ENCODE assay signal across 1 cellular context in the genomic region with DNA sequence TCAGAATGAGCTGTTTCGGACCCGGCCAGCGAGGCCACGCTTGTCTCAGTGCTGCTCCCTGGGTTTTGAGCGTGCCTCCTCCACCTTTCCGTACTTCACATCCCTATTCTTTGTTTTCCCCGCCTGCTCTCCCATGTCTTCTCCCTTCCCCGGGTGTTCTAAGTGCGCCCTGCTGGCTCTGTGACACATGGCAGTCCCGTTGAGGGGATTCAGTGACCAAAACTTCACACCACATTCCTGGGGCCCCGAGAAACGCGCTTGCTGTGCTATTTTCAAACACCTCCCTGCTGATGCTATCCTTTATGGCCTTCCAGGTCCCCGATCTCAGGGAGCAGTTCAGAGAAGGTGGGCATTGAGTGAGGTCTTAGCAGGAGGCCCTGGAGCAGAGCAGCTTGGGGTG.
TF ChIP-seq lines count a peak whose summit lies in the region.

No MANE protein-coding gene starts in this region.

TF ChIP-seq in HepG2, 621 proteins besides CTCF, POLR2A, EP300 and RAD21 (continued from another document):
- TF ChIP-seq, protein P1, sequence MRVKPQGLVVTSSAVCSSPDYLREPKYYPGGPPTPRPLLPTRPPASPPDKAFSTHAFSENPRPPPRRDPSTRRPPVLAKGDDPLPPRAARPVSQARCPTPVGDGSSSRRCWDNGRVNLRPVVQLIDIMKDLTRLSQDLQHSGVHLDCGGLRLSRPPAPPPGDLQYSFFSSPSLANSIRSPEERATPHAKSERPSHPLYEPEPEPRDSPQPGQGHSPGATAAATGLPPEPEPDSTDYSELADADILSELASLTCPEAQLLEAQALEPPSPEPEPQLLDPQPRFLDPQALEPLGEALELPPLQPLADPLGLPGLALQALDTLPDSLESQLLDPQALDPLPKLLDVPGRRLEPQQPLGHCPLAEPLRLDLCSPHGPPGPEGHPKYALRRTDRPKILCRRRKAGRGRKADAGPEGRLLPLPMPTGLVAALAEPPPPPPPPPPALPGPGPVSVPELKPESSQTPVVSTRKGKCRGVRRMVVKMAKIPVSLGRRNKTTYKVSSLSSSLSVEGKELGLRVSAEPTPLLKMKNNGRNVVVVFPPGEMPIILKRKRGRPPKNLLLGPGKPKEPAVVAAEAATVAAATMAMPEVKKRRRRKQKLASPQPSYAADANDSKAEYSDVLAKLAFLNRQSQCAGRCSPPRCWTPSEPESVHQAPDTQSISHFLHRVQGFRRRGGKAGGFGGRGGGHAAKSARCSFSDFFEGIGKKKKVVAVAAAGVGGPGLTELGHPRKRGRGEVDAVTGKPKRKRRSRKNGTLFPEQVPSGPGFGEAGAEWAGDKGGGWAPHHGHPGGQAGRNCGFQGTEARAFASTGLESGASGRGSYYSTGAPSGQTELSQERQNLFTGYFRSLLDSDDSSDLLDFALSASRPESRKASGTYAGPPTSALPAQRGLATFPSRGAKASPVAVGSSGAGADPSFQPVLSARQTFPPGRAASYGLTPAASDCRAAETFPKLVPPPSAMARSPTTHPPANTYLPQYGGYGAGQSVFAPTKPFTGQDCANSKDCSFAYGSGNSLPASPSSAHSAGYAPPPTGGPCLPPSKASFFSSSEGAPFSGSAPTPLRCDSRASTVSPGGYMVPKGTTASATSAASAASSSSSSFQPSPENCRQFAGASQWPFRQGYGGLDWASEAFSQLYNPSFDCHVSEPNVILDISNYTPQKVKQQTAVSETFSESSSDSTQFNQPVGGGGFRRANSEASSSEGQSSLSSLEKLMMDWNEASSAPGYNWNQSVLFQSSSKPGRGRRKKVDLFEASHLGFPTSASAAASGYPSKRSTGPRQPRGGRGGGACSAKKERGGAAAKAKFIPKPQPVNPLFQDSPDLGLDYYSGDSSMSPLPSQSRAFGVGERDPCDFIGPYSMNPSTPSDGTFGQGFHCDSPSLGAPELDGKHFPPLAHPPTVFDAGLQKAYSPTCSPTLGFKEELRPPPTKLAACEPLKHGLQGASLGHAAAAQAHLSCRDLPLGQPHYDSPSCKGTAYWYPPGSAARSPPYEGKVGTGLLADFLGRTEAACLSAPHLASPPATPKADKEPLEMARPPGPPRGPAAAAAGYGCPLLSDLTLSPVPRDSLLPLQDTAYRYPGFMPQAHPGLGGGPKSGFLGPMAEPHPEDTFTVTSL (CRISPR knock-in tag; IDR thresholded peaks at IDR 0.05; ENCODE audit: borderline replicate concordance) = no peak
- no peak for TF ChIP-seq ZNF878 (CRISPR knock-in tag; IDR thresholded peaks at IDR 0.05)
- TF ChIP-seq, protein P2, sequence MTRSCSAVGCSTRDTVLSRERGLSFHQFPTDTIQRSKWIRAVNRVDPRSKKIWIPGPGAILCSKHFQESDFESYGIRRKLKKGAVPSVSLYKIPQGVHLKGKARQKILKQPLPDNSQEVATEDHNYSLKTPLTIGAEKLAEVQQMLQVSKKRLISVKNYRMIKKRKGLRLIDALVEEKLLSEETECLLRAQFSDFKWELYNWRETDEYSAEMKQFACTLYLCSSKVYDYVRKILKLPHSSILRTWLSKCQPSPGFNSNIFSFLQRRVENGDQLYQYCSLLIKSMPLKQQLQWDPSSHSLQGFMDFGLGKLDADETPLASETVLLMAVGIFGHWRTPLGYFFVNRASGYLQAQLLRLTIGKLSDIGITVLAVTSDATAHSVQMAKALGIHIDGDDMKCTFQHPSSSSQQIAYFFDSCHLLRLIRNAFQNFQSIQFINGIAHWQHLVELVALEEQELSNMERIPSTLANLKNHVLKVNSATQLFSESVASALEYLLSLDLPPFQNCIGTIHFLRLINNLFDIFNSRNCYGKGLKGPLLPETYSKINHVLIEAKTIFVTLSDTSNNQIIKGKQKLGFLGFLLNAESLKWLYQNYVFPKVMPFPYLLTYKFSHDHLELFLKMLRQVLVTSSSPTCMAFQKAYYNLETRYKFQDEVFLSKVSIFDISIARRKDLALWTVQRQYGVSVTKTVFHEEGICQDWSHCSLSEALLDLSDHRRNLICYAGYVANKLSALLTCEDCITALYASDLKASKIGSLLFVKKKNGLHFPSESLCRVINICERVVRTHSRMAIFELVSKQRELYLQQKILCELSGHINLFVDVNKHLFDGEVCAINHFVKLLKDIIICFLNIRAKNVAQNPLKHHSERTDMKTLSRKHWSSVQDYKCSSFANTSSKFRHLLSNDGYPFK (CRISPR knock-in tag; IDR thresholded peaks at IDR 0.05; ENCODE audit: borderline replicate concordance) = no peak
- no peak for TF ChIP-seq ZNF543 (CRISPR knock-in tag; IDR thresholded peaks at IDR 0.05)
- no peak for TF ChIP-seq BORCS8-MEF2B (CRISPR knock-in tag; IDR thresholded peaks at IDR 0.05)
- no peak for TF ChIP-seq PHF21A (CRISPR knock-in tag; IDR thresholded peaks at IDR 0.05)
- no peak for TF ChIP-seq KLF6 (CRISPR knock-in tag; IDR thresholded peaks at IDR 0.05)
